In genomic region chr3:66011098-66011655, GRCh38 we compare ENCODE assay signal across 22 cellular contexts. TPM values are rescaled to one million over a fixed set of nuclear protein-coding genes. Genes with fewer than 3 reads are reported as not detected.
DNase-seq lines count a peak whose midpoint lies in the region; ATAC-seq and TF ChIP-seq lines count a peak whose summit lies in the region.
"Had no signal": no experiment of that assay in that cellular context is flagged by ENCODE, and none has a peak within 500 bp of the region (broad histone marks: within the 10 kb centered on the region; RNA-seq: fewer than 3 reads in every experiment).

No MANE protein-coding gene starts in this region.

- H3K36me3 Mint-ChIP-seq in MCF 10A (ENCODE audit: insufficient read depth, unreplicated experiment), result peaks cover 4% of the 10 kb centered on the region
- H3K36me3 Mint-ChIP-seq in activated CD8-positive, alpha-beta T cell treated with anti-CD3 and anti-CD28 coated beads for 36 hours (ENCODE audit: low read depth), result no peaks in the 10 kb centered on the region

- H3K9me3 ChIP-seq in HEK293 (ENCODE audit: control insufficient read depth, insufficient read depth, low read depth, low read length) (no peaks in the 10 kb centered on the region), suprapubic skin (no peaks in the 10 kb centered on the region)
- H3K9me3 ChIP-seq: BE2C, mucosa of descending colon had no signal

- H3K36me3 ChIP-seq in HEK293 (ENCODE audit: control insufficient read depth in 2 of 2, insufficient read depth in 1 of 2, low read length in 2 of 2) (no peaks in the 10 kb centered on the region), suprapubic skin (no peaks in the 10 kb centered on the region)
- H3K36me3 ChIP-seq: BE2C had no signal

- no peak for TF ChIP-seq EP300 in suprapubic skin (IDR thresholded peaks at IDR 0.05)

- peaks cover 9% of the 10 kb centered on the region for H3K4me1 Mint-ChIP-seq in MCF 10A (ENCODE audit: insufficient read depth, unreplicated experiment)
- H3K4me1 Mint-ChIP-seq in activated CD8-positive, alpha-beta T cell treated with anti-CD3 and anti-CD28 coated beads for 36 hours (ENCODE audit: low read depth), result no peaks in the 10 kb centered on the region
- H3K4me1 Mint-ChIP-seq: activated CD4-positive, alpha-beta T cell treated with anti-CD3 and anti-CD28 coated beads, Interleukin-2, amount 10 ng/mL, durations not matched to agents 7 days and 5 days had no signal

- H3K4me3 ChIP-seq in HEK293 (ENCODE audit: low read depth, low read length) (no peak overlapping the region), suprapubic skin (no peak overlapping the region)
- H3K4me3 ChIP-seq: mucosa of descending colon had no signal

- POLR2A ChIA-PET in HEK293 (lab: Yijun Ruan, JAX), result no interaction called here
- POLR2A ChIA-PET in MCF 10A (lab: Yijun Ruan, JAX), result interaction anchor here (1.1 to 2.2 kb wide), 6 partner anchors 10 to 104 kb away, joined by 3 to 14 read pairs (median 6); partner anchors contain the start of gene MAGI1
- POLR2A ChIA-PET in activated CD8-positive, alpha-beta T cell treated with anti-CD3 and anti-CD28 coated beads for 36 hours (lab: Charles Lee), result no interaction called here

- H3K27me3 ChIP-seq in suprapubic skin, result no peaks in the 10 kb centered on the region
- H3K27me3 ChIP-seq: BE2C had no signal

- DNase-seq in MCF 10A (ENCODE audit: unreplicated experiment) (no peak), left lobe of liver (ENCODE audit: low spot score) (no peak), suprapubic skin (ENCODE audit: low spot score in 2 of 2) (no peak), kidney tubule cell (ENCODE audit: low spot score) (no peak)
- no peak for DNase-seq in activated CD8-positive, alpha-beta T cell treated with anti-CD3 and anti-CD28 coated beads for 36 hours
- no peak for DNase-seq in central memory CD4-positive, alpha-beta T cell
- DNase-seq: activated CD4-positive, alpha-beta T cell treated with anti-CD3 and anti-CD28 coated beads, Interleukin-2, amount 10 ng/mL, durations not matched to agents 7 days and 5 days; activated naive CD4-positive, alpha-beta T cell treated with anti-CD3 and anti-CD28 coated beads for 36 hours; activated T-cell treated with anti-CD3 and anti-CD28 coated beads for 4 hours; BE2C; glutamatergic neuron; kidney; mucosa of descending colon; NCI-H1048; NCI-H2029 treated with DMSO at 0.1 percent for 48 hours; NCI-H69; stimulated activated CD4-positive, alpha-beta T cell treated with anti-CD3 and anti-CD28 coated beads, Interleukin-1b, Interleukin-23, amount 100 ng/mL, for 48 hours had no signal

- H3K4me3 Mint-ChIP-seq in MCF 10A (ENCODE audit: unreplicated experiment), result peak overlapping the region; percentile 6
- no peak overlapping the region for H3K4me3 Mint-ChIP-seq in activated CD8-positive, alpha-beta T cell treated with anti-CD3 and anti-CD28 coated beads for 36 hours
- H3K4me3 Mint-ChIP-seq: activated CD4-positive, alpha-beta T cell treated with anti-CD3 and anti-CD28 coated beads, Interleukin-2, amount 10 ng/mL, durations not matched to agents 7 days and 5 days; activated naive CD4-positive, alpha-beta T cell treated with anti-CD3 and anti-CD28 coated beads for 36 hours had no signal

- intact Hi-C loops in MCF 10A (cut with micrococcal nuclease), result no loop called here
- intact Hi-C loops in activated CD8-positive, alpha-beta T cell treated with anti-CD3 and anti-CD28 coated beads for 36 hours (cut with micrococcal nuclease), result no loop called here

- H3K4me1 ChIP-seq in HEK293 (ENCODE audit: control insufficient read depth, insufficient read depth, low read length) (no peaks in the 10 kb centered on the region), suprapubic skin (peaks cover 15% of the 10 kb centered on the region)
- H3K4me1 ChIP-seq: BE2C had no signal

- no TSS peak for BruUV-seq in MCF 10A (replicated peaks; lab: Mats Ljungman, UMichigan)

- no peaks in the 10 kb centered on the region for H3K27me3 Mint-ChIP-seq in MCF 10A (ENCODE audit: insufficient read depth, unreplicated experiment)
- peaks cover 8% of the 10 kb centered on the region for H3K27me3 Mint-ChIP-seq in activated CD8-positive, alpha-beta T cell treated with anti-CD3 and anti-CD28 coated beads for 36 hours

- WGBS in suprapubic skin, result 52% methylated on average over 8 of the region's 8 CpGs

- H3K9me3 Mint-ChIP-seq in MCF 10A (ENCODE audit: unreplicated experiment), result no peaks in the 10 kb centered on the region
- no peaks in the 10 kb centered on the region for H3K9me3 Mint-ChIP-seq in activated CD8-positive, alpha-beta T cell treated with anti-CD3 and anti-CD28 coated beads for 36 hours
- H3K9me3 Mint-ChIP-seq: activated CD4-positive, alpha-beta T cell treated with anti-CD3 and anti-CD28 coated beads, Interleukin-2, amount 10 ng/mL, durations not matched to agents 7 days and 5 days; activated naive CD4-positive, alpha-beta T cell treated with anti-CD3 and anti-CD28 coated beads for 36 hours had no signal

- no peak for TF ChIP-seq POLR2A in suprapubic skin (IDR thresholded peaks at IDR 0.05)

- ATAC-seq in left lobe of liver, result peak; percentile 51
- no peak for ATAC-seq in activated CD8-positive, alpha-beta T cell treated with anti-CD3 and anti-CD28 coated beads for 36 hours
- ATAC-seq: sciatic nerve, SK-N-SH treated with all-trans-retinoic acid at 6 μM for 48 hours had no signal

- H3K27ac Mint-ChIP-seq in MCF 10A (ENCODE audit: low read depth, unreplicated experiment), result no peak overlapping the region
- H3K27ac Mint-ChIP-seq in activated CD8-positive, alpha-beta T cell treated with anti-CD3 and anti-CD28 coated beads for 36 hours, result no peak overlapping the region
- H3K27ac Mint-ChIP-seq: activated CD4-positive, alpha-beta T cell treated with anti-CD3 and anti-CD28 coated beads, Interleukin-2, amount 10 ng/mL, durations not matched to agents 7 days and 5 days; activated naive CD4-positive, alpha-beta T cell treated with anti-CD3 and anti-CD28 coated beads for 36 hours had no signal

- TF ChIP-seq CTCF in HEK293 (tag by site-specific recombination; IDR thresholded peaks at IDR 0.05) (no peak), MCF 10A (IDR thresholded peaks at IDR 0.05; ENCODE audit: unreplicated experiment) (no peak), suprapubic skin (IDR thresholded peaks at IDR 0.05) (no peak)
- no peak for TF ChIP-seq CTCF in activated CD8-positive, alpha-beta T cell treated with anti-CD3 and anti-CD28 coated beads for 36 hours (IDR thresholded peaks at IDR 0.05)

- CTCF ChIA-PET in HEK293 (lab: Yijun Ruan, JAX) (interaction anchor here (0.6 kb wide), 1 partner anchor 183 kb away, joined by 3 read pairs; no protein-coding TSS in a partner anchor), MCF 10A (lab: Yijun Ruan, JAX) (interaction anchor here (0.7 to 3.3 kb wide), 12 partner anchors 8 to 573 kb away, joined by 3 to 13 read pairs (median 3); no protein-coding TSS in a partner anchor)
- CTCF ChIA-PET in activated CD8-positive, alpha-beta T cell treated with anti-CD3 and anti-CD28 coated beads for 36 hours (lab: Charles Lee), result no interaction called here

- H3K27ac ChIP-seq in HEK293 (ENCODE audit: extremely low read depth, low read depth, low read length) (no peak overlapping the region), suprapubic skin (peak overlapping the region; percentile 50)
- H3K27ac ChIP-seq: HL-60, KMS-11 had no signal

TF ChIP-seq in HEK293, 187 proteins besides CTCF, POLR2A, EP300 and RAD21:
- TF ChIP-seq ZFHX2 (tag by site-specific recombination; conservative IDR thresholded peaks at IDR 0.05) (peak; percentile 55), ZNF175 (tag by site-specific recombination; IDR thresholded peaks at IDR 0.05) (no peak), EGR2 (tag by site-specific recombination; IDR thresholded peaks at IDR 0.05; ENCODE audit: low read depth) (peak; percentile 62), ZNF521 (tag by site-specific recombination; IDR thresholded peaks at IDR 0.05) (no peak), ZNF843 (tag by site-specific recombination; IDR thresholded peaks at IDR 0.05) (no peak), ZNF2 (tag by site-specific recombination; IDR thresholded peaks at IDR 0.05) (no peak), ZNF629 (tag by site-specific recombination; IDR thresholded peaks at IDR 0.05) (no peak)

RNA-seq across cellular contexts. Expression of gene MAGI1, which starts 27.5 kb away (rescaled TPM):
- total RNA-seq in MCF 10A (2022) (6.2 and 6.3 TPM in 2 replicates), left lobe of liver (28.3 TPM), suprapubic skin (10 to 100 TPM; 37.9 to 71.5 (median 48.6) TPM)
- under 1 TPM; 0.47 to 0.51 TPM for total RNA-seq in activated CD8-positive, alpha-beta T cell treated with anti-CD3 and anti-CD28 coated beads for 36 hours
- total RNA-seq: activated naive CD4-positive, alpha-beta T cell treated with anti-CD3 and anti-CD28 coated beads for 36 hours had no signal
